ENCODE assay signal across 15 cellular contexts in genomic region chr5:125440905-125441304, GRCh38.
DNase-seq lines count a peak whose midpoint lies in the region; ATAC-seq, FAIRE-seq and TF ChIP-seq lines count a peak whose summit lies in the region.
"Had no signal": no experiment of that assay in that cellular context is flagged by ENCODE, and none has a peak within 500 bp of the region (broad histone marks: within the 10 kb centered on the region; RNA-seq: fewer than 3 reads in every experiment).

No MANE protein-coding gene starts in this region.

- no peak overlapping the region for H2AFZ ChIP-seq in GM12878 (ENCODE audit: control insufficient read depth, low read depth, low read length)

- H3K9me3 ChIP-seq in GM12878 (replicated peaks; ENCODE audit: control insufficient read depth, insufficient read depth, low read length), result no peaks in the 10 kb centered on the region; the same call in 2 of the 3 replicates

- POLR2A ChIA-PET in GM12878 (lab: Charles Lee), result no interaction called here

- H3K4me1 ChIP-seq in GM12878 (ENCODE audit: control insufficient read depth, insufficient read depth, low read length), result peaks cover 5% of the 10 kb centered on the region
- H3K4me1 ChIP-seq: HAP-1 had no signal

- TF ChIP-seq CTCF in GM12878 (IDR thresholded peaks at IDR 0.05 in 2 of 3, conservative IDR thresholded peaks at IDR 0.05 in 1 of 3; ENCODE audit: control insufficient read depth in 2 of 3, extremely low read depth in 1 of 3, insufficient read depth in 1 of 3, low read depth in 3 of 3, low read length in 3 of 3), result no peak

- no peaks in the 10 kb centered on the region for H3K36me3 ChIP-seq in GM12878 (ENCODE audit: control insufficient read depth in 2 of 2, insufficient read depth in 2 of 2, low read length in 1 of 2)
- H3K36me3 ChIP-seq: HAP-1 had no signal

- H4K20me1 ChIP-seq in GM12878 (ENCODE audit: control insufficient read depth, insufficient read depth), result no peaks in the 10 kb centered on the region

- SMC1A ChIA-PET in GM12878 (lab: Charles Lee; ENCODE audit: uncharacterized antibody, unreplicated experiment), result interaction anchor here (0.7 to 1.1 kb wide), 2 partner anchors 13 to 485 kb away, joined by 3 to 5 read pairs; no protein-coding TSS in a partner anchor

- no peak overlapping the region for H3K27ac ChIP-seq in GM12878 (ENCODE audit: control insufficient read depth, insufficient read depth)

- ATAC-seq in GM18498 (IDR thresholded peaks at IDR 0.05; ENCODE audit: unreplicated experiment) (peak; percentile 59), GM21381 (IDR thresholded peaks at IDR 0.05; ENCODE audit: unreplicated experiment) (peak; percentile 66), HG03520 (IDR thresholded peaks at IDR 0.05; ENCODE audit: unreplicated experiment) (peak; percentile 65), GM12878 (peak; percentile 35; the same call in 1 of the 3 replicates), GM21737 (IDR thresholded peaks at IDR 0.05; ENCODE audit: unreplicated experiment) (no peak)

- CTCF ChIA-PET in GM12878 (lab: Yijun Ruan, JAX), result no interaction called here

- H3K27me3 ChIP-seq in GM12878 (replicated peaks in 1 of 2; ENCODE audit: control insufficient read depth in 2 of 2, insufficient read depth in 2 of 2, low read length in 1 of 2), result no peaks in the 10 kb centered on the region

- DNase-seq in GM12878 (ENCODE audit: low read depth, low spot score), result no peak
- DNase-seq in kidney glomerular epithelial cell (lab: John Stamatoyannopoulos, UW), result no peak
- DNase-seq in kidney tubule cell (ENCODE audit: low spot score), result no peak
- DNase-seq: C1 segment of cervical spinal cord; CD4-positive, alpha-beta memory T cell; DMS79; KG1 had no signal

- TF ChIP-seq POLR2A in GM12878 (IDR thresholded peaks at IDR 0.05; ENCODE audit: low read depth, low read length), result no peak

- in situ Hi-C loops in GM12878 (cut with MboI), result no loop called here

- BruUV-seq in GM12878 (replicated peaks; lab: Mats Ljungman, UMichigan), result no TSS peak

- TF ChIP-seq RAD21 in GM12878 (IDR thresholded peaks at IDR 0.05; ENCODE audit: insufficient read depth, low read depth, low read length), result no peak

- no peak overlapping the region for H3K4me2 ChIP-seq in GM12878 (ENCODE audit: control insufficient read depth, insufficient read depth)

- no peaks in the 10 kb centered on the region for H3K79me2 ChIP-seq in GM12878 (ENCODE audit: control insufficient read depth, insufficient read depth, low read length)

- H3K4me3 ChIP-seq in GM12878, result no peak overlapping the region
- H3K4me3 ChIP-seq: HAP-1 had no signal

- no peak overlapping the region for H3K9ac ChIP-seq in GM12878 (ENCODE audit: control insufficient read depth, insufficient read depth, low read length)

- intact Hi-C loops in GM12878 (cut with micrococcal nuclease; ENCODE audit: unreplicated experiment), result no loop called here

- no peak for TF ChIP-seq EP300 in GM12878 (IDR thresholded peaks at IDR 0.05; ENCODE audit: borderline replicate concordance in 1 of 2, control insufficient read depth in 1 of 2, low read depth in 2 of 2, low read length in 2 of 2)

- no peak for FAIRE-seq in GM12878 (lab: Jason Lieb, UNC)
- FAIRE-seq: A204.1, GM12892, H1 had no signal

- WGBS in GM12878 (ENCODE audit: insufficient coverage, insufficient replicate concordance, low lambda C conversion rate, missing lambda C conversion rate), result 13% methylated on average over 3 of the region's 3 CpGs

- RAD21 ChIA-PET in GM12878 (lab: Charles Lee; ENCODE audit: unreplicated experiment), result no interaction called here

TF ChIP-seq in GM12878, 131 proteins besides CTCF, POLR2A, EP300 and RAD21:
- TF ChIP-seq KLF5 (IDR thresholded peaks at IDR 0.05; ENCODE audit: partially characterized antibody) (no peak), ZBTB40 (IDR thresholded peaks at IDR 0.05; ENCODE audit: borderline replicate concordance) (no peak), MEF2A (IDR thresholded peaks at IDR 0.05; ENCODE audit: insufficient read depth, low read depth, low read length) (no peak), TARDBP (IDR thresholded peaks at IDR 0.05; ENCODE audit: borderline replicate concordance) (no peak), IKZF2 (IDR thresholded peaks at IDR 0.05) (no peak), BRCA1 (IDR thresholded peaks at IDR 0.05; ENCODE audit: low read depth, low read length) (no peak), HCFC1 (IDR thresholded peaks at IDR 0.05; ENCODE audit: low read length) (no peak), BCL3 (IDR thresholded peaks at IDR 0.05; ENCODE audit: borderline replicate concordance, insufficient read depth, low read depth, low read length, poor library complexity, severe bottlenecking) (no peak), NR2C1 (IDR thresholded peaks at IDR 0.05) (no peak), ZNF217 (IDR thresholded peaks at IDR 0.05) (no peak)
